1 cellular context compared by ENCODE assay signal in genomic region chr7:77836425-77836824, GRCh38.
TF ChIP-seq lines count a peak whose summit lies in the region.

No MANE protein-coding gene starts in this region.

TF ChIP-seq in K562, 482 proteins besides CTCF, POLR2A, EP300 and RAD21:
- peak; percentile 98 for TF ChIP-seq ZNF146 (CRISPR knock-in tag; IDR thresholded peaks at IDR 0.05; ENCODE audit: unreplicated experiment)
- TF ChIP-seq KDM1A (IDR thresholded peaks at IDR 0.05): peak in 1 of 2 experiments; percentile 74; a peak in 2 of 4 replicates
- TF ChIP-seq CHAMP1 (IDR thresholded peaks at IDR 0.05): peak; percentile 54; the same call in 1 of the 2 replicates
- peak; percentile 49; the same call in 1 of the 2 replicates for TF ChIP-seq SMARCA5 (IDR thresholded peaks at IDR 0.05)
- TF ChIP-seq ADNP (tag; IDR thresholded peaks at IDR 0.05): peak; percentile 58; the same call in 1 of the 2 replicates
- peak; percentile 71 for TF ChIP-seq BCOR (IDR thresholded peaks at IDR 0.05)
- TF ChIP-seq HDAC2 (IDR thresholded peaks at IDR 0.05): 0 out of 2 replicates have a peak, but pooled peaks have one; percentile 41
- TF ChIP-seq RBM25 (IDR thresholded peaks at IDR 0.05; ENCODE audit: low read depth, low read length, severe bottlenecking): peak; percentile 74
- peak; percentile 78; the same call in 1 of the 2 replicates for TF ChIP-seq CBX1 (IDR thresholded peaks at IDR 0.05; ENCODE audit: low read depth)
